Comparison of ENCODE assay signal across 9 cellular contexts in genomic region chr14:49897965-49898364, GRCh38. TPM values are rescaled to one million over a fixed set of nuclear protein-coding genes. Genes with fewer than 3 reads are reported as not detected.
DNase-seq lines count a peak whose midpoint lies in the region; ATAC-seq and TF ChIP-seq lines count a peak whose summit lies in the region.
"Had no signal": no experiment of that assay in that cellular context is flagged by ENCODE, and none has a peak within 500 bp of the region (broad histone marks: within the 10 kb centered on the region; RNA-seq: fewer than 3 reads in every experiment).

No MANE protein-coding gene starts in this region.

- H3K36me3 Mint-ChIP-seq in Calu3 (ENCODE audit: insufficient read depth, unreplicated experiment) (peaks cover 70% of the 10 kb centered on the region), nephron progenitor cell (ENCODE audit: low read depth) (peaks cover 39% of the 10 kb centered on the region)

- DNase-seq in Calu3 (peak; percentile 22), LNCaP clone FGC (ENCODE audit: low read depth) (peak; percentile 68), breast epithelium (ENCODE audit: low spot score in 2 of 2) (no peak), nephron progenitor cell (no peak), D341Med (ENCODE audit: low spot score) (no peak), NCI-H774 (lab: John Stamatoyannopoulos, UW) (no peak)
- no peak for DNase-seq in effector CD8-positive, alpha-beta T cell (lab: John Stamatoyannopoulos, UW)
- DNase-seq: GF-D8 had no signal

- H3K4me3 Mint-ChIP-seq in Calu3 (ENCODE audit: low read depth, unreplicated experiment) (peak overlapping the region; percentile 87), nephron progenitor cell (no peak overlapping the region)

- H3K4me1 Mint-ChIP-seq in Calu3 (ENCODE audit: low read depth, unreplicated experiment) (peaks cover 22% of the 10 kb centered on the region), nephron progenitor cell (peaks cover 37% of the 10 kb centered on the region)

- no TSS peak for BruUV-seq in Calu3 (replicated peaks; lab: Mats Ljungman, UMichigan)

- no peaks in the 10 kb centered on the region for H3K27me3 ChIP-seq in breast epithelium

- no peaks in the 10 kb centered on the region for H3K36me3 ChIP-seq in breast epithelium

- TF ChIP-seq POLR2A in breast epithelium (IDR thresholded peaks at IDR 0.05) = no peak

- H3K27me3 Mint-ChIP-seq in Calu3 (ENCODE audit: unreplicated experiment) (no peaks in the 10 kb centered on the region), nephron progenitor cell (ENCODE audit: low read depth, poor library complexity) (no peaks in the 10 kb centered on the region)

- CTCF ChIA-PET in Calu3 (lab: Charles Lee) = interaction anchor here (1.3 kb wide), 1 partner anchor 35 kb away, joined by 3 read pairs; no protein-coding TSS in a partner anchor

- no peak for ATAC-seq in HG02678 (IDR thresholded peaks at IDR 0.05; ENCODE audit: unreplicated experiment)

- H3K9me3 Mint-ChIP-seq in Calu3 (ENCODE audit: low read depth, unreplicated experiment) (no peaks in the 10 kb centered on the region), nephron progenitor cell (peaks cover 3% of the 10 kb centered on the region)

- peak overlapping the region; percentile 70 to 99 for H3K27ac ChIP-seq in breast epithelium

- intact Hi-C loops in Calu3 (cut with micrococcal nuclease; ENCODE audit: unreplicated experiment) = loop anchor here (1.0 to 5.0 kb wide), 3 partner anchors 72 to 204 kb away; no protein-coding TSS in a partner anchor
- intact Hi-C loops in breast epithelium (cut with DNase I; ENCODE audit: low total_unique reads) = loop anchor here (10.0 kb wide), 1 partner anchor 107 kb away; no protein-coding TSS in a partner anchor

- no peaks in the 10 kb centered on the region for H3K9me3 ChIP-seq in breast epithelium

- TF ChIP-seq CTCF in Calu3 (IDR thresholded peaks at IDR 0.05; ENCODE audit: unreplicated experiment) (no peak), LNCaP clone FGC (IDR thresholded peaks at IDR 0.05; ENCODE audit: control insufficient read depth, extremely low read depth, insufficient read depth) (no peak), breast epithelium (IDR thresholded peaks at IDR 0.05) (no peak), nephron progenitor cell (IDR thresholded peaks at IDR 0.05) (no peak)

- peak overlapping the region; percentile 29 for H3K4me3 ChIP-seq in LNCaP clone FGC (ENCODE audit: low read depth, low read length)
- H3K4me3 ChIP-seq in breast epithelium = peak overlapping the region in 2 of 3 donors; percentile 17 to 46

- H3K4me1 ChIP-seq in breast epithelium = peaks cover 0 to 24% of the 10 kb centered on the region in 2 donors

- peak overlapping the region; percentile 94 for H3K27ac Mint-ChIP-seq in Calu3 (ENCODE audit: unreplicated experiment)
- H3K27ac Mint-ChIP-seq in nephron progenitor cell = peak overlapping the region; percentile 6

RNA-seq across cellular contexts. Expression of gene ARF6, which starts 5.1 kb away (rescaled TPM):
- total RNA-seq in Calu3 (2022) (74.2 and 81.0 TPM in 2 replicates), breast epithelium (10 to 100 TPM; 39.2 to 63.8 (median 44.2) TPM)

RNA-seq across cellular contexts. Expression of gene NEMF, which starts 45.4 kb away (rescaled TPM):
- total RNA-seq in Calu3 (2022) (76.3 and 77.7 TPM in 2 replicates), breast epithelium (100 to 1,000 TPM in 2 of 3 donors, 10 to 100 TPM in 1; 86.9 to 132 (median 125) TPM)

Comparison
In these comparisons a context has a peak if more than half of its experiments do, and no peak if none do; other contexts are left out.
1. DNase-seq: peak in Calu3 (single experiment) and LNCaP clone FGC (single experiment); none in breast epithelium (0 of 2), nephron progenitor cell (single experiment), D341Med (single experiment), effector CD8-positive, alpha-beta T cell (single experiment) and NCI-H774 (single experiment).